8 cellular contexts compared by ENCODE assay signal in genomic region chr7:92527300-92528187, GRCh38. TPM values are rescaled to one million over a fixed set of nuclear protein-coding genes. Genes with fewer than 3 reads are reported as not detected.
DNase-seq lines count a peak whose midpoint lies in the region; ATAC-seq, FAIRE-seq and TF ChIP-seq lines count a peak whose summit lies in the region.

No MANE protein-coding gene starts in this region.

- ATAC-seq in thoracic aorta (ENCODE audit: insufficient number of reproducible peaks, low FRiP score, low read depth) = no peak

- TF ChIP-seq CTCF in GM20000 (IDR thresholded peaks at IDR 0.05; ENCODE audit: extremely low read depth, missing control alignments) = no peak
- TF ChIP-seq CTCF in foreskin fibroblast (IDR thresholded peaks at IDR 0.05; ENCODE audit: low read depth, low read length) = no peak
- TF ChIP-seq CTCF in neutrophil (IDR thresholded peaks at IDR 0.05) = no peak
- TF ChIP-seq CTCF in thoracic aorta (IDR thresholded peaks at IDR 0.05) = no peak

- H3K27ac ChIP-seq in neutrophil = peak overlapping the region; percentile 90
- H3K27ac ChIP-seq in thoracic aorta = peak overlapping the region; percentile 73 to 75

- DNase-seq in CMK (ENCODE audit: low read depth) (peak; percentile 14), GM20000 (ENCODE audit: low spot score) (peak; percentile 60), HTR-8/SVneo (ENCODE audit: insufficient read length, low spot score) (peak; percentile 30), RPMI8226 (peak; percentile 79), foreskin fibroblast (peak; percentile 42 to 78), thoracic aorta (ENCODE audit: low spot score) (peak; percentile 3)
- peak; percentile 38 for DNase-seq in activated effector memory CD4-positive, alpha-beta T cell treated with Interleukin-2 at 50 U/mL for 16 hours

- H3K27me3 ChIP-seq in neutrophil (no peaks in the 10 kb centered on the region), thoracic aorta (replicated peaks; ENCODE audit: insufficient read depth) (no peaks in the 10 kb centered on the region)

- H3K9me3 ChIP-seq in neutrophil = no peaks in the 10 kb centered on the region
- no peaks in the 10 kb centered on the region for H3K9me3 ChIP-seq in thoracic aorta

- H3K4me1 ChIP-seq in neutrophil (ENCODE audit: control insufficient read depth in 1 of 2, insufficient read depth in 1 of 2, low read depth in 1 of 2, low read length in 1 of 2) = peaks cover 20 to 21% of the 10 kb centered on the region in 2 experiments
- peaks cover 11 to 19% of the 10 kb centered on the region in 2 donors for H3K4me1 ChIP-seq in thoracic aorta (ENCODE audit: control insufficient read depth in 1 of 2, low read depth in 2 of 2)

- no peak for FAIRE-seq in HTR-8/SVneo (lab: Jason Lieb, UNC)

- H3K36me3 ChIP-seq in neutrophil = peaks cover 11% of the 10 kb centered on the region
- peaks cover 13% of the 10 kb centered on the region for H3K36me3 ChIP-seq in thoracic aorta

- H3K4me3 ChIP-seq in foreskin fibroblast (ENCODE audit: low read depth in 1 of 2, low read length in 2 of 2) = peak overlapping the region; percentile 85 to 100
- H3K4me3 ChIP-seq in neutrophil (ENCODE audit: low read depth in 1 of 2, low read length in 1 of 2) = peak overlapping the region; percentile 97 to 98
- peak overlapping the region; percentile 97 for H3K4me3 ChIP-seq in thoracic aorta

RNA-seq across cellular contexts. Expression of gene PEX1, which starts 0.8 kb away (rescaled TPM):
- 10 to 100 TPM; 23.0 to 26.2 TPM for total RNA-seq in thoracic aorta

RNA-seq across cellular contexts. Expression of gene RBM48, which starts 1.1 kb away (rescaled TPM):
- total RNA-seq in thoracic aorta = 10 to 100 TPM in 1 of 2 donors, 1 to 10 TPM in 1; 9.5 to 16.4 TPM

RNA-seq across cellular contexts. Expression of gene ERVW-1, which starts 49.8 kb away (rescaled TPM):
- total RNA-seq in thoracic aorta = not detected

Comparison
In these comparisons a context has a peak if more than half of its experiments do, and no peak if none do; other contexts are left out.
1. DNase-seq: peak in every context shown above with its lines; median percentile 79 in RPMI8226; 60 in GM20000; 60 in foreskin fibroblast; 38 in activated effector memory CD4-positive, alpha-beta T cell treated with Interleukin-2 at 50 U/mL for 16 hours; 30 in HTR-8/SVneo; 14 in CMK; 3 in thoracic aorta.